ENCODE assay signal across 2 cellular contexts in the genomic region with DNA sequence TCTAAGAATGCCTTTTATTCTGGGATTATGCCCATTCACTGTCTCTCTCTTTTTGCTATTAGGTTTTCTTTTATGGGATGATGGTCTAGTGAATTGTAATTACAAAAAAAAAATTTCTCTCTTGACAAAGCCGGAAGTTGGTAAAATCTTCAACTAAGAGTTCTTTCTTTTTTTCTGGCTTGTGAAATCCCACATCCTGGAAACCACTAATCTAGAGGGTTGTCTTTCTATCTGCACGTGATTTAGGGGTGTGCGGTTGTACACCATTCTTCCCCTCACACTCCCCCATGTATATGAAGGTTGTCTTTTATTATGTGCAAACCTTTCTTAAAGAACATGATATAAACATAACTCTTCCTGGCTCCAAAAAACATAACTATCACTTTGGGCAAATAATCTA.
TF ChIP-seq lines count a peak whose summit lies in the region.

No MANE protein-coding gene starts in this region.

TF ChIP-seq in K562, 482 proteins besides CTCF, POLR2A, EP300 and RAD21:
- peak; percentile 32; the same call in 1 of the 2 replicates for TF ChIP-seq GABPA (tag; conservative IDR thresholded peaks at IDR 0.05; ENCODE audit: low read depth)
- TF ChIP-seq, protein P1, sequence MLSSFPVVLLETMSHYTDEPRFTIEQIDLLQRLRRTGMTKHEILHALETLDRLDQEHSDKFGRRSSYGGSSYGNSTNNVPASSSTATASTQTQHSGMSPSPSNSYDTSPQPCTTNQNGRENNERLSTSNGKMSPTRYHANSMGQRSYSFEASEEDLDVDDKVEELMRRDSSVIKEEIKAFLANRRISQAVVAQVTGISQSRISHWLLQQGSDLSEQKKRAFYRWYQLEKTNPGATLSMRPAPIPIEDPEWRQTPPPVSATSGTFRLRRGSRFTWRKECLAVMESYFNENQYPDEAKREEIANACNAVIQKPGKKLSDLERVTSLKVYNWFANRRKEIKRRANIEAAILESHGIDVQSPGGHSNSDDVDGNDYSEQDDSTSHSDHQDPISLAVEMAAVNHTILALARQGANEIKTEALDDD (IDR thresholded peaks at IDR 0.05), result no peak
TF ChIP-seq in K562: peak in this region for 1.

TF ChIP-seq in SK-N-SH, 30 proteins besides CTCF, POLR2A, EP300 and RAD21:
- TF ChIP-seq TEAD4 (IDR thresholded peaks at IDR 0.05; ENCODE audit: borderline replicate concordance, insufficient read depth) (no peak), MXI1 (IDR thresholded peaks at IDR 0.05; ENCODE audit: low read depth, low read length) (no peak), MEF2A (IDR thresholded peaks at IDR 0.05; ENCODE audit: borderline replicate concordance, low read depth) (no peak), SMC3 (IDR thresholded peaks at IDR 0.05; ENCODE audit: low read depth, low read length) (no peak), ELF1 (IDR thresholded peaks at IDR 0.05) (no peak), GATA2 (CRISPR knock-in tag; IDR thresholded peaks at IDR 0.05) (no peak), EZH2phosphoT487 (IDR thresholded peaks at IDR 0.05; ENCODE audit: borderline replicate concordance, low read depth) (no peak), SIN3A (IDR thresholded peaks at IDR 0.05; ENCODE audit: borderline replicate concordance, low read depth, low read length) (no peak), TAF1 (IDR thresholded peaks at IDR 0.05; ENCODE audit: borderline replicate concordance, low read depth, low read length) (no peak)
- TF ChIP-seq, protein P2, sequence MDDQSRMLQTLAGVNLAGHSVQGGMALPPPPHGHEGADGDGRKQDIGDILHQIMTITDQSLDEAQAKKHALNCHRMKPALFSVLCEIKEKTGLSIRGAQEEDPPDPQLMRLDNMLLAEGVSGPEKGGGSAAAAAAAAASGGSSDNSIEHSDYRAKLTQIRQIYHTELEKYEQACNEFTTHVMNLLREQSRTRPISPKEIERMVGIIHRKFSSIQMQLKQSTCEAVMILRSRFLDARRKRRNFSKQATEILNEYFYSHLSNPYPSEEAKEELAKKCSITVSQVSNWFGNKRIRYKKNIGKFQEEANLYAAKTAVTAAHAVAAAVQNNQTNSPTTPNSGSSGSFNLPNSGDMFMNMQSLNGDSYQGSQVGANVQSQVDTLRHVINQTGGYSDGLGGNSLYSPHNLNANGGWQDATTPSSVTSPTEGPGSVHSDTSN (IDR thresholded peaks at IDR 0.05), result no peak
- TF ChIP-seq, protein P3, sequence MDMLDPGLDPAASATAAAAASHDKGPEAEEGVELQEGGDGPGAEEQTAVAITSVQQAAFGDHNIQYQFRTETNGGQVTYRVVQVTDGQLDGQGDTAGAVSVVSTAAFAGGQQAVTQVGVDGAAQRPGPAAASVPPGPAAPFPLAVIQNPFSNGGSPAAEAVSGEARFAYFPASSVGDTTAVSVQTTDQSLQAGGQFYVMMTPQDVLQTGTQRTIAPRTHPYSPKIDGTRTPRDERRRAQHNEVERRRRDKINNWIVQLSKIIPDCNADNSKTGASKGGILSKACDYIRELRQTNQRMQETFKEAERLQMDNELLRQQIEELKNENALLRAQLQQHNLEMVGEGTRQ (IDR thresholded peaks at IDR 0.05; ENCODE audit: borderline replicate concordance, low read depth, low read length), result no peak
- TF ChIP-seq, protein P4, sequence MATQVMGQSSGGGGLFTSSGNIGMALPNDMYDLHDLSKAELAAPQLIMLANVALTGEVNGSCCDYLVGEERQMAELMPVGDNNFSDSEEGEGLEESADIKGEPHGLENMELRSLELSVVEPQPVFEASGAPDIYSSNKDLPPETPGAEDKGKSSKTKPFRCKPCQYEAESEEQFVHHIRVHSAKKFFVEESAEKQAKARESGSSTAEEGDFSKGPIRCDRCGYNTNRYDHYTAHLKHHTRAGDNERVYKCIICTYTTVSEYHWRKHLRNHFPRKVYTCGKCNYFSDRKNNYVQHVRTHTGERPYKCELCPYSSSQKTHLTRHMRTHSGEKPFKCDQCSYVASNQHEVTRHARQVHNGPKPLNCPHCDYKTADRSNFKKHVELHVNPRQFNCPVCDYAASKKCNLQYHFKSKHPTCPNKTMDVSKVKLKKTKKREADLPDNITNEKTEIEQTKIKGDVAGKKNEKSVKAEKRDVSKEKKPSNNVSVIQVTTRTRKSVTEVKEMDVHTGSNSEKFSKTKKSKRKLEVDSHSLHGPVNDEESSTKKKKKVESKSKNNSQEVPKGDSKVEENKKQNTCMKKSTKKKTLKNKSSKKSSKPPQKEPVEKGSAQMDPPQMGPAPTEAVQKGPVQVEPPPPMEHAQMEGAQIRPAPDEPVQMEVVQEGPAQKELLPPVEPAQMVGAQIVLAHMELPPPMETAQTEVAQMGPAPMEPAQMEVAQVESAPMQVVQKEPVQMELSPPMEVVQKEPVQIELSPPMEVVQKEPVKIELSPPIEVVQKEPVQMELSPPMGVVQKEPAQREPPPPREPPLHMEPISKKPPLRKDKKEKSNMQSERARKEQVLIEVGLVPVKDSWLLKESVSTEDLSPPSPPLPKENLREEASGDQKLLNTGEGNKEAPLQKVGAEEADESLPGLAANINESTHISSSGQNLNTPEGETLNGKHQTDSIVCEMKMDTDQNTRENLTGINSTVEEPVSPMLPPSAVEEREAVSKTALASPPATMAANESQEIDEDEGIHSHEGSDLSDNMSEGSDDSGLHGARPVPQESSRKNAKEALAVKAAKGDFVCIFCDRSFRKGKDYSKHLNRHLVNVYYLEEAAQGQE (IDR thresholded peaks at IDR 0.05; ENCODE audit: low read depth, low read length), result no peak
- TF ChIP-seq, protein P5, sequence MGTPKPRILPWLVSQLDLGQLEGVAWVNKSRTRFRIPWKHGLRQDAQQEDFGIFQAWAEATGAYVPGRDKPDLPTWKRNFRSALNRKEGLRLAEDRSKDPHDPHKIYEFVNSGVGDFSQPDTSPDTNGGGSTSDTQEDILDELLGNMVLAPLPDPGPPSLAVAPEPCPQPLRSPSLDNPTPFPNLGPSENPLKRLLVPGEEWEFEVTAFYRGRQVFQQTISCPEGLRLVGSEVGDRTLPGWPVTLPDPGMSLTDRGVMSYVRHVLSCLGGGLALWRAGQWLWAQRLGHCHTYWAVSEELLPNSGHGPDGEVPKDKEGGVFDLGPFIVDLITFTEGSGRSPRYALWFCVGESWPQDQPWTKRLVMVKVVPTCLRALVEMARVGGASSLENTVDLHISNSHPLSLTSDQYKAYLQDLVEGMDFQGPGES (IDR thresholded peaks at IDR 0.05; ENCODE audit: low read depth, low read length), result no peak
